In the genomic region with DNA sequence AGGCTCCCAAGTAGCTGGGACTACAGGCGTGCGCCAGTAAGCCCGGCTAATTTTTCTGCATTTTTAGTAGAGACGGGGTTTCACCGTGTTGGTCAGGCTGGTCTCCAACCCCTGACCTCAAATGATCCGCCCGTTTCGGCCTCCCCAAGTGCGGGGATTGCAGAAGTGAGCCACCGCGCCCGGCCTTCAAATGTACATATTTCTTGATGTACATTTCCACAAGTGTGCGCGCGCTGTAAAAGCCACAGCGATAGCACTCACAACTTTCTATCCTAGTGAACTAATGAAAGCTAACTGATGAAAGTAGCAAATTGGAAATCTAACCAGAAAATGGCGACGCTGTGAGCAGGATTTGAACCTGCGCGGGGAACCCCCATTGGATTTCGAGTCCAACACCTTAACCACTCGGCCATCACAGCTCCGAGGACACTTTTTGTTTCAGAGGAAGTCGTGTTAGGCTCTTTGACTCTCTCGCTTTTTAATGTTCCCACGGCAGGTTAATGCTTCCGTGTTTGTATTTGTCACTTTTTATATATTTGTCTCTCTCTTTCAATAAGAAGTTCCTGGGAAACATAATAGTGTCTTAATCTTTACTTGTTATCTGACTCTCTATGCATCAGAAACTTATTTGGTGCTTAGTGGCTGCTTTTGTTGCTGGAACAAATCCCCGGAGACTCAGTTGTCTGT, we compare ENCODE assay signal across 8 cellular contexts.
A peak's percentile ranks its signal among the peaks of the same experiment; 100 is the strongest.
DNase-seq lines count a peak whose midpoint lies in the region; ATAC-seq and TF ChIP-seq lines count a peak whose summit lies in the region.

No MANE protein-coding gene starts in this region.

- POLR2A ChIA-PET in GM10248 (lab: Yijun Ruan, JAX), result interaction anchor here (1.0 kb wide), 1 partner anchor 221 kb away, joined by 5 read pairs; a partner anchor contains a TSS

- peak overlapping the region; percentile 76 for H3K9ac ChIP-seq in SK-N-MC (ENCODE audit: insufficient read length)

- CTCF ChIA-PET in GM10248 (lab: Yijun Ruan, JAX), result interaction anchor here (1.1 to 4.2 kb wide), 7 partner anchors 15 to 224 kb away, joined by 3 to 19 read pairs (median 4); no protein-coding TSS in a partner anchor

- no peaks in the 10 kb centered on the region for H3K9me3 ChIP-seq in SK-N-MC (ENCODE audit: low read depth, low read length)

- H3K36me3 ChIP-seq in SK-N-MC (ENCODE audit: insufficient read depth, low read length), result no peaks in the 10 kb centered on the region

- H3K27ac ChIP-seq in SK-N-MC, result peak overlapping the region; percentile 84

- peak; percentile 52 for ATAC-seq in GM21423 (IDR thresholded peaks at IDR 0.05; ENCODE audit: unreplicated experiment)
- no peak for ATAC-seq in left lobe of liver
- no peak for ATAC-seq in HG02884 (IDR thresholded peaks at IDR 0.05; ENCODE audit: unreplicated experiment)

- no peak for TF ChIP-seq POLR2A in erythroblast (IDR thresholded peaks at IDR 0.05; ENCODE audit: low read length)

- TF ChIP-seq CTCF in GM10248 (IDR thresholded peaks at IDR 0.05; ENCODE audit: control extremely low read depth, extremely low read depth, low read depth, missing control alignments) (no peak), retinal pigment epithelial cell (conservative IDR thresholded peaks at IDR 0.05; ENCODE audit: low read depth, low read length) (no peak)

- DNase-seq in GM10248 (ENCODE audit: extremely low spot score) (peak; percentile 70), HS-5 (ENCODE audit: low read depth) (peak; percentile 81), SK-N-MC (ENCODE audit: low read depth, low spot score) (no peak), erythroblast (lab: John Stamatoyannopoulos, UW) (peak; percentile 76 to 78), retinal pigment epithelial cell (ENCODE audit: low read depth) (peak; percentile 24), left lobe of liver (ENCODE audit: low spot score) (no peak)

- H3K4me3 ChIP-seq in SK-N-MC (peak overlapping the region; percentile 90), retinal pigment epithelial cell (ENCODE audit: low read length) (peak overlapping the region; percentile 42)

Comparison
In these comparisons a context has a peak if more than half of its experiments do, and no peak if none do; other contexts are left out.
1. DNase-seq: peak in GM10248 (single experiment), HS-5 (single experiment), erythroblast (2 of 2) and retinal pigment epithelial cell (single experiment); none in SK-N-MC (single experiment) and left lobe of liver (single experiment).